In the genomic region with DNA sequence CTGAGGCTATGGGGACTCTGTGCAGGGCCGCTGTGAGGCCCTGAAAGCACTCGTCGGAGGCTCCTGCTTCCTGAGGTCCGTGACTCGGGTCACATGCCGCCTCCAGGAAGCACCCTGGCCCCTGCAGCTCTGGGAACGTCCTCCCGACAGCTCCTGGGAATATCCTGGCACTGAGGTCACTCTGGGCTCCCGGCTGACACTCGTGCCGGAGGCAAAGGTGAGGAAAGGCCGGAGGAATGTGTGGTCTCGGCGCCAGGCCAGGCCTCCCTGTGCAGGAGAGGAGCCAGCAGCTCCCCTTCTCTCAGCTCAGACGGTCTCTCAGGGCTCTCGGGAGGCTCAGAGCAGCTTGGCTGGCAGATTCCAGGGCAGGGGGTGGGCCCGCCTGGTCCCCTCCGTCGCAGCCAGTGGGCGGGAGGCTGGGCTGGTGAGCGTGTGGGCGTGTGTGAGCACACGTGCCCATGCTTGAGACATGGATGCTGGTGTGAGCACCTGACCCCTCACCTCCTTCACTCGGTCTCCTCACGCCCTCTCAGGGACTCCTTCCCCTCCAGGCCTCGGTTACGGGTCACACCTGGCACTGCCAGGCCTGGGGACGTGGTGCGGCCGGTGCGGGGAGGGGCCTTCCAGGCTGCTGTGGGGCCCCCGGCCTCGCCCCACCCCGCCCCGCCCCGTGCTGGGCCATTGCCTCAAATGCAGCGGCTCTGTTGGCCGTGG, we compare ENCODE assay signal across 1 cellular context.
A peak's percentile ranks its signal among the peaks of the same experiment; 100 is the strongest.
TF ChIP-seq lines count a peak whose summit lies in the region.

No MANE protein-coding gene starts in this region.

TF ChIP-seq in HepG2, 621 proteins besides CTCF, POLR2A, EP300 and RAD21 (continued from another document and continues in another):
- TF ChIP-seq, protein P1, sequence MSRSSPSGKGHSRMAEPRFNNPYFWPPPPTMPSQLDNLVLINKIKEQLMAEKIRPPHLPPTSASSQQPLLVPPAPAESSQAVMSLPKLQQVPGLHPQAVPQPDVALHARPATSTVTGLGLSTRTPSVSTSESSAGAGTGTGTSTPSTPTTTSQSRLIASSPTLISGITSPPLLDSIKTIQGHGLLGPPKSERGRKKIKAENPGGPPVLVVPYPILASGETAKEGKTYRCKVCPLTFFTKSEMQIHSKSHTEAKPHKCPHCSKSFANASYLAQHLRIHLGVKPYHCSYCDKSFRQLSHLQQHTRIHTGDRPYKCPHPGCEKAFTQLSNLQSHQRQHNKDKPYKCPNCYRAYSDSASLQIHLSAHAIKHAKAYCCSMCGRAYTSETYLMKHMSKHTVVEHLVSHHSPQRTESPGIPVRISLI (CRISPR knock-in tag; IDR thresholded peaks at IDR 0.05; ENCODE audit: borderline replicate concordance): no peak
- TF ChIP-seq KDM2A (CRISPR knock-in tag; IDR thresholded peaks at IDR 0.05; ENCODE audit: borderline replicate concordance, low read depth) (peak; percentile 58), KLF16 (CRISPR knock-in tag; IDR thresholded peaks at IDR 0.05) (no peak), ZNF451 (CRISPR knock-in tag; IDR thresholded peaks at IDR 0.05) (peak; percentile 42; the same call in 1 of the 2 replicates), GZF1 (CRISPR knock-in tag; IDR thresholded peaks at IDR 0.05) (peak; percentile 38; the same call in 1 of the 2 replicates), GATA4 (IDR thresholded peaks at IDR 0.05; ENCODE audit: borderline replicate concordance, low read depth) (no peak), CBX1 (IDR thresholded peaks at IDR 0.05; ENCODE audit: low read depth) (no peak), ZNF570 (CRISPR knock-in tag; IDR thresholded peaks at IDR 0.05; ENCODE audit: borderline replicate concordance) (no peak), SAP130 (CRISPR knock-in tag; IDR thresholded peaks at IDR 0.05; ENCODE audit: low read depth) (peak; percentile 79), FOXO1 (CRISPR knock-in tag; IDR thresholded peaks at IDR 0.05) (no peak), MED8 (CRISPR knock-in tag; IDR thresholded peaks at IDR 0.05; ENCODE audit: insufficient replicate concordance) (no peak), ZNF7 (CRISPR knock-in tag; IDR thresholded peaks at IDR 0.05) (no peak), ZNF788 (CRISPR knock-in tag; IDR thresholded peaks at IDR 0.05; ENCODE audit: borderline replicate concordance) (peak; percentile 59), ETV5 (CRISPR knock-in tag; IDR thresholded peaks at IDR 0.05; ENCODE audit: borderline replicate concordance) (peak; percentile 58; the same call in 1 of the 2 replicates), ZFYVE20 (CRISPR knock-in tag; IDR thresholded peaks at IDR 0.05; ENCODE audit: borderline replicate concordance, low read depth) (no peak), ZSCAN20 (CRISPR knock-in tag; IDR thresholded peaks at IDR 0.05; ENCODE audit: borderline replicate concordance) (no peak), ZMAT3 (CRISPR knock-in tag; conservative IDR thresholded peaks at IDR 0.05) (0 out of 2 replicates have a peak, but pooled peaks have one; percentile 42), RBM39 (IDR thresholded peaks at IDR 0.05; ENCODE audit: low read depth, low read length, poor library complexity, severe bottlenecking) (no peak), ZNF33B (CRISPR knock-in tag; IDR thresholded peaks at IDR 0.05) (peak; percentile 77; the same call in 1 of the 2 replicates), AGO1 (IDR thresholded peaks at IDR 0.05; ENCODE audit: low read depth, low read length, poor library complexity, severe bottlenecking) (peak; percentile 89), REPIN1 (CRISPR knock-in tag; IDR thresholded peaks at IDR 0.05; ENCODE audit: borderline replicate concordance, low read depth) (no peak; the same call in 1 of the 2 replicates)
- TF ChIP-seq, protein P2, sequence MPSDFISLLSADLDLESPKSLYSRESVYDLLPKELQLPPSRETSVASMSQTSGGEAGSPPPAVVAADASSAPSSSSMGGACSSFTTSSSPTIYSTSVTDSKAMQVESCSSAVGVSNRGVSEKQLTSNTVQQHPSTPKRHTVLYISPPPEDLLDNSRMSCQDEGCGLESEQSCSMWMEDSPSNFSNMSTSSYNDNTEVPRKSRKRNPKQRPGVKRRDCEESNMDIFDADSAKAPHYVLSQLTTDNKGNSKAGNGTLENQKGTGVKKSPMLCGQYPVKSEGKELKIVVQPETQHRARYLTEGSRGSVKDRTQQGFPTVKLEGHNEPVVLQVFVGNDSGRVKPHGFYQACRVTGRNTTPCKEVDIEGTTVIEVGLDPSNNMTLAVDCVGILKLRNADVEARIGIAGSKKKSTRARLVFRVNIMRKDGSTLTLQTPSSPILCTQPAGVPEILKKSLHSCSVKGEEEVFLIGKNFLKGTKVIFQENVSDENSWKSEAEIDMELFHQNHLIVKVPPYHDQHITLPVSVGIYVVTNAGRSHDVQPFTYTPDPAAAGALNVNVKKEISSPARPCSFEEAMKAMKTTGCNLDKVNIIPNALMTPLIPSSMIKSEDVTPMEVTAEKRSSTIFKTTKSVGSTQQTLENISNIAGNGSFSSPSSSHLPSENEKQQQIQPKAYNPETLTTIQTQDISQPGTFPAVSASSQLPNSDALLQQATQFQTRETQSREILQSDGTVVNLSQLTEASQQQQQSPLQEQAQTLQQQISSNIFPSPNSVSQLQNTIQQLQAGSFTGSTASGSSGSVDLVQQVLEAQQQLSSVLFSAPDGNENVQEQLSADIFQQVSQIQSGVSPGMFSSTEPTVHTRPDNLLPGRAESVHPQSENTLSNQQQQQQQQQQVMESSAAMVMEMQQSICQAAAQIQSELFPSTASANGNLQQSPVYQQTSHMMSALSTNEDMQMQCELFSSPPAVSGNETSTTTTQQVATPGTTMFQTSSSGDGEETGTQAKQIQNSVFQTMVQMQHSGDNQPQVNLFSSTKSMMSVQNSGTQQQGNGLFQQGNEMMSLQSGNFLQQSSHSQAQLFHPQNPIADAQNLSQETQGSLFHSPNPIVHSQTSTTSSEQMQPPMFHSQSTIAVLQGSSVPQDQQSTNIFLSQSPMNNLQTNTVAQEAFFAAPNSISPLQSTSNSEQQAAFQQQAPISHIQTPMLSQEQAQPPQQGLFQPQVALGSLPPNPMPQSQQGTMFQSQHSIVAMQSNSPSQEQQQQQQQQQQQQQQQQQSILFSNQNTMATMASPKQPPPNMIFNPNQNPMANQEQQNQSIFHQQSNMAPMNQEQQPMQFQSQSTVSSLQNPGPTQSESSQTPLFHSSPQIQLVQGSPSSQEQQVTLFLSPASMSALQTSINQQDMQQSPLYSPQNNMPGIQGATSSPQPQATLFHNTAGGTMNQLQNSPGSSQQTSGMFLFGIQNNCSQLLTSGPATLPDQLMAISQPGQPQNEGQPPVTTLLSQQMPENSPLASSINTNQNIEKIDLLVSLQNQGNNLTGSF (CRISPR knock-in tag; IDR thresholded peaks at IDR 0.05): no peak; the same call in 1 of the 2 replicates
- TF ChIP-seq, protein P3, sequence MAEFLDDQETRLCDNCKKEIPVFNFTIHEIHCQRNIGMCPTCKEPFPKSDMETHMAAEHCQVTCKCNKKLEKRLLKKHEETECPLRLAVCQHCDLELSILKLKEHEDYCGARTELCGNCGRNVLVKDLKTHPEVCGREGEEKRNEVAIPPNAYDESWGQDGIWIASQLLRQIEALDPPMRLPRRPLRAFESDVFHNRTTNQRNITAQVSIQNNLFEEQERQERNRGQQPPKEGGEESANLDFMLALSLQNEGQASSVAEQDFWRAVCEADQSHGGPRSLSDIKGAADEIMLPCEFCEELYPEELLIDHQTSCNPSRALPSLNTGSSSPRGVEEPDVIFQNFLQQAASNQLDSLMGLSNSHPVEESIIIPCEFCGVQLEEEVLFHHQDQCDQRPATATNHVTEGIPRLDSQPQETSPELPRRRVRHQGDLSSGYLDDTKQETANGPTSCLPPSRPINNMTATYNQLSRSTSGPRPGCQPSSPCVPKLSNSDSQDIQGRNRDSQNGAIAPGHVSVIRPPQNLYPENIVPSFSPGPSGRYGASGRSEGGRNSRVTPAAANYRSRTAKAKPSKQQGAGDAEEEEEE (CRISPR knock-in tag; IDR thresholded peaks at IDR 0.05; ENCODE audit: borderline replicate concordance): no peak
- TF ChIP-seq, protein P4, sequence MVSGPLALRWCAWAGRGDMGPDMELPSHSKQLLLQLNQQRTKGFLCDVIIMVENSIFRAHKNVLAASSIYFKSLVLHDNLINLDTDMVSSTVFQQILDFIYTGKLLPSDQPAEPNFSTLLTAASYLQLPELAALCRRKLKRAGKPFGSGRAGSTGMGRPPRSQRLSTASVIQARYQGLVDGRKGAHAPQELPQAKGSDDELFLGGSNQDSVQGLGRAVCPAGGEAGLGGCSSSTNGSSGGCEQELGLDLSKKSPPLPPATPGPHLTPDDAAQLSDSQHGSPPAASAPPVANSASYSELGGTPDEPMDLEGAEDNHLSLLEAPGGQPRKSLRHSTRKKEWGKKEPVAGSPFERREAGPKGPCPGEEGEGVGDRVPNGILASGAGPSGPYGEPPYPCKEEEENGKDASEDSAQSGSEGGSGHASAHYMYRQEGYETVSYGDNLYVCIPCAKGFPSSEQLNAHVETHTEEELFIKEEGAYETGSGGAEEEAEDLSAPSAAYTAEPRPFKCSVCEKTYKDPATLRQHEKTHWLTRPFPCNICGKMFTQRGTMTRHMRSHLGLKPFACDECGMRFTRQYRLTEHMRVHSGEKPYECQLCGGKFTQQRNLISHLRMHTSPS (CRISPR knock-in tag; IDR thresholded peaks at IDR 0.05; ENCODE audit: low read depth): peak; percentile 71; the same call in 1 of the 2 replicates
- TF ChIP-seq, protein P5, sequence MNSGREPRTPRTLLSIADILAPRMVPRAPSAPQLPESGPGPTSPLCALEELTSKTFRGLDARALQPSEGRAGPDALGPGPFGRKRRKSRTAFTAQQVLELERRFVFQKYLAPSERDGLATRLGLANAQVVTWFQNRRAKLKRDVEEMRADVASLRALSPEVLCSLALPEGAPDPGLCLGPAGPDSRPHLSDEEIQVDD (CRISPR knock-in tag; IDR thresholded peaks at IDR 0.05; ENCODE audit: borderline replicate concordance): no peak
- TF ChIP-seq, protein P6, sequence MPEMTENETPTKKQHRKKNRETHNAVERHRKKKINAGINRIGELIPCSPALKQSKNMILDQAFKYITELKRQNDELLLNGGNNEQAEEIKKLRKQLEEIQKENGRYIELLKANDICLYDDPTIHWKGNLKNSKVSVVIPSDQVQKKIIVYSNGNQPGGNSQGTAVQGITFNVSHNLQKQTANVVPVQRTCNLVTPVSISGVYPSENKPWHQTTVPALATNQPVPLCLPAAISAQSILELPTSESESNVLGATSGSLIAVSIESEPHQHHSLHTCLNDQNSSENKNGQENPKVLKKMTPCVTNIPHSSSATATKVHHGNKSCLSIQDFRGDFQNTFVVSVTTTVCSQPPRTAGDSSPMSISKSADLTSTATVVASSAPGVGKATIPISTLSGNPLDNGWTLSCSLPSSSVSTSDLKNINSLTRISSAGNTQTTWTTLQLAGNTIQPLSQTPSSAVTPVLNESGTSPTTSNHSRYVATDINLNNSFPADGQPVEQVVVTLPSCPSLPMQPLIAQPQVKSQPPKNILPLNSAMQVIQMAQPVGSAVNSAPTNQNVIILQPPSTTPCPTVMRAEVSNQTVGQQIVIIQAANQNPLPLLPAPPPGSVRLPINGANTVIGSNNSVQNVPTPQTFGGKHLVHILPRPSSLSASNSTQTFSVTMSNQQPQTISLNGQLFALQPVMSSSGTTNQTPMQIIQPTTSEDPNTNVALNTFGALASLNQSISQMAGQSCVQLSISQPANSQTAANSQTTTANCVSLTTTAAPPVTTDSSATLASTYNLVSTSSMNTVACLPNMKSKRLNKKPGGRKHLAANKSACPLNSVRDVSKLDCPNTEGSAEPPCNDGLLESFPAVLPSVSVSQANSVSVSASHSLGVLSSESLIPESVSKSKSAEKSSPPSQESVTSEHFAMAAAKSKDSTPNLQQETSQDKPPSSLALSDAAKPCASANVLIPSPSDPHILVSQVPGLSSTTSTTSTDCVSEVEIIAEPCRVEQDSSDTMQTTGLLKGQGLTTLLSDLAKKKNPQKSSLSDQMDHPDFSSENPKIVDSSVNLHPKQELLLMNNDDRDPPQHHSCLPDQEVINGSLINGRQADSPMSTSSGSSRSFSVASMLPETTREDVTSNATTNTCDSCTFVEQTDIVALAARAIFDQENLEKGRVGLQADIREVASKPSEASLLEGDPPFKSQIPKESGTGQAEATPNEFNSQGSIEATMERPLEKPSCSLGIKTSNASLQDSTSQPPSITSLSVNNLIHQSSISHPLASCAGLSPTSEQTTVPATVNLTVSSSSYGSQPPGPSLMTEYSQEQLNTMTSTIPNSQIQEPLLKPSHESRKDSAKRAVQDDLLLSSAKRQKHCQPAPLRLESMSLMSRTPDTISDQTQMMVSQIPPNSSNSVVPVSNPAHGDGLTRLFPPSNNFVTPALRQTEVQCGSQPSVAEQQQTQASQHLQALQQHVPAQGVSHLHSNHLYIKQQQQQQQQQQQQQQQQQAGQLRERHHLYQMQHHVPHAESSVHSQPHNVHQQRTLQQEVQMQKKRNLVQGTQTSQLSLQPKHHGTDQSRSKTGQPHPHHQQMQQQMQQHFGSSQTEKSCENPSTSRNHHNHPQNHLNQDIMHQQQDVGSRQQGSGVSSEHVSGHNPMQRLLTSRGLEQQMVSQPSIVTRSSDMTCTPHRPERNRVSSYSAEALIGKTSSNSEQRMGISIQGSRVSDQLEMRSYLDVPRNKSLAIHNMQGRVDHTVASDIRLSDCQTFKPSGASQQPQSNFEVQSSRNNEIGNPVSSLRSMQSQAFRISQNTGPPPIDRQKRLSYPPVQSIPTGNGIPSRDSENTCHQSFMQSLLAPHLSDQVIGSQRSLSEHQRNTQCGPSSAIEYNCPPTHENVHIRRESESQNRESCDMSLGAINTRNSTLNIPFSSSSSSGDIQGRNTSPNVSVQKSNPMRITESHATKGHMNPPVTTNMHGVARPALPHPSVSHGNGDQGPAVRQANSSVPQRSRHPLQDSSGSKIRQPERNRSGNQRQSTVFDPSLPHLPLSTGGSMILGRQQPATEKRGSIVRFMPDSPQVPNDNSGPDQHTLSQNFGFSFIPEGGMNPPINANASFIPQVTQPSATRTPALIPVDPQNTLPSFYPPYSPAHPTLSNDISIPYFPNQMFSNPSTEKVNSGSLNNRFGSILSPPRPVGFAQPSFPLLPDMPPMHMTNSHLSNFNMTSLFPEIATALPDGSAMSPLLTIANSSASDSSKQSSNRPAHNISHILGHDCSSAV (CRISPR knock-in tag; IDR thresholded peaks at IDR 0.05; ENCODE audit: borderline replicate concordance): no peak
- TF ChIP-seq, protein P7, sequence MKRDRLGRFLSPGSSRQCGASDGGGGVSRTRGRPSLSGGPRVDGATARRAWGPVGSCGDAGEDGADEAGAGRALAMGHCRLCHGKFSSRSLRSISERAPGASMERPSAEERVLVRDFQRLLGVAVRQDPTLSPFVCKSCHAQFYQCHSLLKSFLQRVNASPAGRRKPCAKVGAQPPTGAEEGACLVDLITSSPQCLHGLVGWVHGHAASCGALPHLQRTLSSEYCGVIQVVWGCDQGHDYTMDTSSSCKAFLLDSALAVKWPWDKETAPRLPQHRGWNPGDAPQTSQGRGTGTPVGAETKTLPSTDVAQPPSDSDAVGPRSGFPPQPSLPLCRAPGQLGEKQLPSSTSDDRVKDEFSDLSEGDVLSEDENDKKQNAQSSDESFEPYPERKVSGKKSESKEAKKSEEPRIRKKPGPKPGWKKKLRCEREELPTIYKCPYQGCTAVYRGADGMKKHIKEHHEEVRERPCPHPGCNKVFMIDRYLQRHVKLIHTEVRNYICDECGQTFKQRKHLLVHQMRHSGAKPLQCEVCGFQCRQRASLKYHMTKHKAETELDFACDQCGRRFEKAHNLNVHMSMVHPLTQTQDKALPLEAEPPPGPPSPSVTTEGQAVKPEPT (CRISPR knock-in tag; IDR thresholded peaks at IDR 0.05; ENCODE audit: low read depth): peak; percentile 26; the same call in 1 of the 2 replicates
- TF ChIP-seq, protein P8, sequence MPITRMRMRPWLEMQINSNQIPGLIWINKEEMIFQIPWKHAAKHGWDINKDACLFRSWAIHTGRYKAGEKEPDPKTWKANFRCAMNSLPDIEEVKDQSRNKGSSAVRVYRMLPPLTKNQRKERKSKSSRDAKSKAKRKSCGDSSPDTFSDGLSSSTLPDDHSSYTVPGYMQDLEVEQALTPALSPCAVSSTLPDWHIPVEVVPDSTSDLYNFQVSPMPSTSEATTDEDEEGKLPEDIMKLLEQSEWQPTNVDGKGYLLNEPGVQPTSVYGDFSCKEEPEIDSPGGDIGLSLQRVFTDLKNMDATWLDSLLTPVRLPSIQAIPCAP (CRISPR knock-in tag; IDR thresholded peaks at IDR 0.05; ENCODE audit: low read depth): no peak
